ENCODE assay signal across 27 cellular contexts in genomic region chr16:85194528-85195270, GRCh38.
"Had no signal": no experiment of that assay in that cellular context is flagged by ENCODE, and none has a peak within 500 bp of the region (broad histone marks: within the 10 kb centered on the region; RNA-seq: fewer than 3 reads in every experiment).

No MANE protein-coding gene starts in this region.

- ATAC-seq: activated CD8-positive, alpha-beta T cell treated with anti-CD3 and anti-CD28 coated beads, Interleukin-2, amount 10 ng/mL, durations not matched to agents 7 days and 5 days; esophagus mucosa; heart left ventricle; left colon; lower lobe of right lung; naive thymus-derived CD4-positive, alpha-beta T cell; pancreas; psoas muscle had no signal

- FAIRE-seq: frontal cortex, keratinocyte, pancreas had no signal

- H3K36me3 ChIP-seq: ascending aorta, heart left ventricle, lower lobe of right lung, neutrophil, pancreas, upper lobe of left lung had no signal

- H3K4me2 ChIP-seq: smooth muscle cell had no signal

- H3K4me3 Mint-ChIP-seq: activated CD8-positive, alpha-beta T cell treated with anti-CD3 and anti-CD28 coated beads, Interleukin-2, amount 10 ng/mL, durations not matched to agents 7 days and 5 days; activated naive CD4-positive, alpha-beta T cell treated with anti-CD3 and anti-CD28 coated beads, Interleukin-2, amount 50 U/mL, for 24 hours had no signal

- DNase-seq: activated CD4-positive, alpha-beta T cell treated with anti-CD3 and anti-CD28 coated beads for 1 hour; activated CD4-positive, alpha-beta T cell treated with anti-CD3 and anti-CD28 coated beads, Interleukin-2, amount 50 U/mL, for 1 hour; activated CD8-positive, alpha-beta T cell treated with anti-CD3 and anti-CD28 coated beads, Interleukin-2, amount 10 ng/mL, durations not matched to agents 7 days and 5 days; activated gamma-delta T cell treated with Interleukin-2 at 50 U/mL for 16 hours; activated T-cell treated with anti-CD3 and anti-CD28 coated beads, Interleukin-2, amount 50 U/mL, for 1 hour; central memory CD4-positive, alpha-beta T cell; effector memory CD4-positive, alpha-beta T cell; heart left ventricle; left colon; lower lobe of right lung; naive thymus-derived CD4-positive, alpha-beta T cell; psoas muscle; stimulated activated CD4-positive, alpha-beta T cell treated with anti-CD3 and anti-CD28 coated beads, Interleukin-2, amount 100 ng/mL, for 48 hours; stimulated activated CD8-positive, alpha-beta memory T cell treated with anti-CD3 and anti-CD28 coated beads, Interleukin-4, amount 100 ng/mL, for 48 hours; stimulated activated naive CD4-positive, alpha-beta T cell; T-helper 1 cell; T-helper 9 cell; testis; upper lobe of left lung had no signal

- H3K9me3 ChIP-seq: lower lobe of right lung, neutrophil, pancreas, psoas muscle, testis, upper lobe of left lung had no signal

- H3K9me3 Mint-ChIP-seq: activated naive CD4-positive, alpha-beta T cell treated with anti-CD3 and anti-CD28 coated beads, Interleukin-2, amount 50 U/mL, for 24 hours had no signal

- H3K27me3 ChIP-seq: ascending aorta, heart left ventricle, pancreas, testis, upper lobe of left lung had no signal

- H3K27me3 Mint-ChIP-seq: activated naive CD4-positive, alpha-beta T cell treated with anti-CD3 and anti-CD28 coated beads, Interleukin-2, amount 50 U/mL, for 24 hours had no signal

- H3K36me3 Mint-ChIP-seq: activated naive CD4-positive, alpha-beta T cell treated with anti-CD3 and anti-CD28 coated beads, Interleukin-2, amount 50 U/mL, for 24 hours had no signal

- H3K4me1 Mint-ChIP-seq: activated naive CD4-positive, alpha-beta T cell treated with anti-CD3 and anti-CD28 coated beads, Interleukin-2, amount 50 U/mL, for 24 hours had no signal

- H3K27ac ChIP-seq: lower lobe of right lung, neutrophil, psoas muscle, upper lobe of left lung had no signal

- H3K4me3 ChIP-seq: ascending aorta, heart left ventricle, lower lobe of right lung, pancreas, psoas muscle, smooth muscle cell, testis, upper lobe of left lung had no signal

- H3K27ac Mint-ChIP-seq: activated CD8-positive, alpha-beta T cell treated with anti-CD3 and anti-CD28 coated beads, Interleukin-2, amount 10 ng/mL, durations not matched to agents 7 days and 5 days; activated naive CD4-positive, alpha-beta T cell treated with anti-CD3 and anti-CD28 coated beads, Interleukin-2, amount 50 U/mL, for 24 hours had no signal
